Comparison of ENCODE assay signal across 3 cellular contexts in genomic region chr4:48774760-48775398, GRCh38.
TF ChIP-seq lines count a peak whose summit lies in the region.

No MANE protein-coding gene starts in this region.

TF ChIP-seq in A549, 52 proteins besides CTCF, POLR2A, EP300 and RAD21 (continued from another document):
- TF ChIP-seq BCL3 (IDR thresholded peaks at IDR 0.05) = no peak
- TF ChIP-seq EHF (CRISPR knock-in tag; IDR thresholded peaks at IDR 0.05) = no peak
- TF ChIP-seq MAFK (IDR thresholded peaks at IDR 0.05; ENCODE audit: partially characterized antibody) = peak; percentile 63

TF ChIP-seq in WTC11, 78 proteins besides CTCF, POLR2A, EP300 and RAD21 (continued from another document):
- no peak for TF ChIP-seq KAT7 (CRISPR knock-in tag; IDR thresholded peaks at IDR 0.05; ENCODE audit: borderline replicate concordance)
- no peak for TF ChIP-seq RORB (CRISPR knock-in tag; IDR thresholded peaks at IDR 0.05)
- no peak for TF ChIP-seq FOXP1 (CRISPR knock-in tag; IDR thresholded peaks at IDR 0.05; ENCODE audit: borderline replicate concordance)
- no peak for TF ChIP-seq FOXP4 (CRISPR knock-in tag; IDR thresholded peaks at IDR 0.05)

TF ChIP-seq in liver, 16 proteins besides CTCF, POLR2A, EP300 and RAD21 (continued from another document):
- TF ChIP-seq REST (IDR thresholded peaks at IDR 0.05) (no peak), YY1 (IDR thresholded peaks at IDR 0.05) (peak; percentile 17), RXRA (IDR thresholded peaks at IDR 0.05) (peak; percentile 50 to 53)
